Comparison of ENCODE assay signal across 14 cellular contexts in genomic region chr11:96969251-96969650, GRCh38.
"Had no signal": no experiment of that assay in that cellular context is flagged by ENCODE, and none has a peak within 500 bp of the region (broad histone marks: within the 10 kb centered on the region; RNA-seq: fewer than 3 reads in every experiment).

No MANE protein-coding gene starts in this region.

- H3K9me3 ChIP-seq: adrenal gland, heart left ventricle, left ventricle myocardium inferior, stomach had no signal

- DNase-seq: activated CD4-positive, alpha-beta T cell treated with anti-CD3 and anti-CD28 coated beads, Interleukin-2, amount 50 U/mL, for 4 hours; activated naive CD4-positive, alpha-beta T cell treated with anti-CD3 and anti-CD28 coated beads, Interleukin-2, amount 50 U/mL, for 16 hours; activated T-cell treated with anti-CD3 and anti-CD28 coated beads, Interleukin-2, amount 50 U/mL, for 1 hour; adrenal gland; foreskin fibroblast; heart left ventricle; left ventricle myocardium inferior; mesendoderm; stomach; T-helper 1 cell had no signal

- H3K4me3 Mint-ChIP-seq: brain had no signal

- ATAC-seq: activated CD4-positive, CD25-positive, alpha-beta regulatory T cell treated with anti-CD3 and anti-CD28 coated beads, Interleukin-2, amount 50 U/mL, for 24 hours; esophagus mucosa; heart left ventricle had no signal

- H3K36me3 Mint-ChIP-seq: brain had no signal

- H3K27me3 Mint-ChIP-seq: brain had no signal

- H3K4me1 ChIP-seq: adrenal gland, heart left ventricle, left ventricle myocardium inferior, stomach had no signal

- H3K27me3 ChIP-seq: adrenal gland, heart left ventricle, stomach had no signal

- H3K27ac Mint-ChIP-seq: brain had no signal

- H3K36me3 ChIP-seq: adrenal gland, heart left ventricle, left ventricle myocardium inferior, stomach had no signal

- H3K4me3 ChIP-seq: adrenal gland, heart left ventricle, left ventricle myocardium inferior, skin epidermis, stomach had no signal

- H3K4me1 Mint-ChIP-seq: brain had no signal

- H3K27ac ChIP-seq: adrenal gland, heart left ventricle, left ventricle myocardium inferior, skin epidermis, stomach had no signal
